1 cellular context compared by ENCODE assay signal in the genomic region with DNA sequence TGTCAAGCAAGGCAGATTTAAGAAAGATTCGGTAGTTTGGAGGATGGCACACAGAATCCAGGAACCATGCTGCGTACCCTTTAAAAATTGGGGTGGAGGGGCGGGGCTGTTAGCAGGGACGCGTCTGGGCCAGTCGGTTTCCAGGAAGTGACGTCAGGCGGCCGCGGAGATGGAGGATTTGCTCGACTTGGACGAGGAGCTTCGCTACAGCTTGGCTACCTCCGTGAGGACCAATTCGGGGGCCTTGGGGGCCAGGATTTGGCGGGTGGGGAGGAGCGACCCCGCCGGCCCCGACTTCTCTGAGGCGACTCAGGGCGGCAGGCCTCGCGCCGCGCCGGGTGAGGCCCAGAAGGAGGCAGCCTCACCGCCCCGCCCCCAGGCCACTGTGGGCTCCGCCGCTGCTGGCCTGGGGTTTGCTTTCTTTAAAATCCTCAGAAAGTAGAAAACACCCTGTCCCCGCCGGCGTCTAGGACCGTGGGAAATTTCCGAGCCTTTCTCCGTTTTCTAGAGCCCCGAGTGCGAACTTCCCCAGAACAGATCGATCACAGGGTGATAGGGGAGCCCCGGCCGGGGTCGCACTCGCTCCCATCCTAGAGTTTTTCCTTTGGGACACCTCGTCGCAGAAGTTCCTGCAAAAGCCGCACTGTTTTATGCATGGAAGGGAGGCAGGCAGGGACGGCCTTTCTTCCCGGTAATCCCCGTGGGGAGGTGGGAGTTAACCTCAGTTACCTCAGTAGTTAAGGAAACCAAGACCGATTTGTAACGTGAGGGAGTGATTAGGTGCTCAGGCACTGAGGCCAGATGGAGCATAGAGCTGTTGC.
TF ChIP-seq lines count a peak whose summit lies in the region.

A gene (plus strand): TSS at position 146 of the 821 bp plus-strand sequence. CDS start 24 bp downstream, at position 170.

TF ChIP-seq in A549, 52 proteins besides CTCF, POLR2A, EP300 and RAD21 (continued from another document):
- TF ChIP-seq, protein P1, sequence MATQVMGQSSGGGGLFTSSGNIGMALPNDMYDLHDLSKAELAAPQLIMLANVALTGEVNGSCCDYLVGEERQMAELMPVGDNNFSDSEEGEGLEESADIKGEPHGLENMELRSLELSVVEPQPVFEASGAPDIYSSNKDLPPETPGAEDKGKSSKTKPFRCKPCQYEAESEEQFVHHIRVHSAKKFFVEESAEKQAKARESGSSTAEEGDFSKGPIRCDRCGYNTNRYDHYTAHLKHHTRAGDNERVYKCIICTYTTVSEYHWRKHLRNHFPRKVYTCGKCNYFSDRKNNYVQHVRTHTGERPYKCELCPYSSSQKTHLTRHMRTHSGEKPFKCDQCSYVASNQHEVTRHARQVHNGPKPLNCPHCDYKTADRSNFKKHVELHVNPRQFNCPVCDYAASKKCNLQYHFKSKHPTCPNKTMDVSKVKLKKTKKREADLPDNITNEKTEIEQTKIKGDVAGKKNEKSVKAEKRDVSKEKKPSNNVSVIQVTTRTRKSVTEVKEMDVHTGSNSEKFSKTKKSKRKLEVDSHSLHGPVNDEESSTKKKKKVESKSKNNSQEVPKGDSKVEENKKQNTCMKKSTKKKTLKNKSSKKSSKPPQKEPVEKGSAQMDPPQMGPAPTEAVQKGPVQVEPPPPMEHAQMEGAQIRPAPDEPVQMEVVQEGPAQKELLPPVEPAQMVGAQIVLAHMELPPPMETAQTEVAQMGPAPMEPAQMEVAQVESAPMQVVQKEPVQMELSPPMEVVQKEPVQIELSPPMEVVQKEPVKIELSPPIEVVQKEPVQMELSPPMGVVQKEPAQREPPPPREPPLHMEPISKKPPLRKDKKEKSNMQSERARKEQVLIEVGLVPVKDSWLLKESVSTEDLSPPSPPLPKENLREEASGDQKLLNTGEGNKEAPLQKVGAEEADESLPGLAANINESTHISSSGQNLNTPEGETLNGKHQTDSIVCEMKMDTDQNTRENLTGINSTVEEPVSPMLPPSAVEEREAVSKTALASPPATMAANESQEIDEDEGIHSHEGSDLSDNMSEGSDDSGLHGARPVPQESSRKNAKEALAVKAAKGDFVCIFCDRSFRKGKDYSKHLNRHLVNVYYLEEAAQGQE (IDR thresholded peaks at IDR 0.05) = no peak
- TF ChIP-seq, protein P2, sequence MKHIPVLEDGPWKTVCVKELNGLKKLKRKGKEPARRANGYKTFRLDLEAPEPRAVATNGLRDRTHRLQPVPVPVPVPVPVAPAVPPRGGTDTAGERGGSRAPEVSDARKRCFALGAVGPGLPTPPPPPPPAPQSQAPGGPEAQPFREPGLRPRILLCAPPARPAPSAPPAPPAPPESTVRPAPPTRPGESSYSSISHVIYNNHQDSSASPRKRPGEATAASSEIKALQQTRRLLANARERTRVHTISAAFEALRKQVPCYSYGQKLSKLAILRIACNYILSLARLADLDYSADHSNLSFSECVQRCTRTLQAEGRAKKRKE (CRISPR knock-in tag; IDR thresholded peaks at IDR 0.05; ENCODE audit: low read depth) = no peak
- TF ChIP-seq NPAS2 (CRISPR knock-in tag; IDR thresholded peaks at IDR 0.05; ENCODE audit: borderline replicate concordance) (no peak), KDM1A (IDR thresholded peaks at IDR 0.05; ENCODE audit: low read depth) (no peak), HOXB13 (CRISPR knock-in tag; IDR thresholded peaks at IDR 0.05; ENCODE audit: low read depth) (no peak), NR3C1 (IDR thresholded peaks at IDR 0.05) (no peak), JUN (IDR thresholded peaks at IDR 0.05) (peak in 1 of 2 experiments; percentile 48; a peak in 2 of 5 replicates), HOXA7 (CRISPR knock-in tag; IDR thresholded peaks at IDR 0.05) (no peak), ZC3H11A (IDR thresholded peaks at IDR 0.05) (no peak)
TF ChIP-seq in A549: peak in this region for 5.
